ENCODE assay signal across 21 cellular contexts in the genomic region with DNA sequence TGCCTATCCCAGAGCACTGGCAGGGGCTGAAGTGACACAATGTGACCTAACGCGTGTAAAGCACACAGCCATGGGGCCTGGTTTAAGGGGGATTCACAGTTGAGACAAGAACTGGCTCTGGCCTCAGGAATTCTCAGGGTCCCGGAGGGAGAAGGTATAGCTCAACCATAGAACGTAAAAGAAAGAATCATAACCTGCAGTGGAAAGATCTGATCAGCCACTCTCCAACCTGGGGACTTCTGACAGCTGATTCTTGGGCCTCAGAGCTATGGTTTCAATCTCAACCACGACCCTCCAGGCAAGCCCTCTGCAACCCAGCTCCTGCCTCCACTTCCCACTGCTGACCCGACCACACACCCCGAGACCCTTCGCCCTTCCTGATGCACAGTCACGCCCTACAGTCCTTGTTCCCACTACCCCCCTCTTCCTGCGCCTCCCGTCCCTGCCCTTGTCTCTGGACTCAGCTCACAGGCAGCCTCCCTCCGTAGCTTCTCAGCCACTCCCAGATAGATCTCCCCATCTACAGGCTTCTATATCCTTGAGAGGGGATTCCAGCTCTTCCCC.
DNase-seq lines count a peak whose midpoint lies in the region; ATAC-seq, FAIRE-seq and TF ChIP-seq lines count a peak whose summit lies in the region.
"Had no signal": no experiment of that assay in that cellular context is flagged by ENCODE, and none has a peak within 500 bp of the region (broad histone marks: within the 10 kb centered on the region; RNA-seq: fewer than 3 reads in every experiment).

No MANE protein-coding gene starts in this region.

- H3K4me1 Mint-ChIP-seq in stimulated activated memory B cell treated with anti-CD40 and anti-IgM and Interleukin-4, amounts not matched to agents 10 μg/mL and 1 μg/mL and 100 μg/mL, for 72 hours = peaks cover 61% of the 10 kb centered on the region

- H3K9me2 ChIP-seq in DOHH2 (replicated peaks; ENCODE audit: control insufficient read depth, low read length) = no peaks in the 10 kb centered on the region

- H3K9me3 Mint-ChIP-seq in stimulated activated memory B cell treated with anti-CD40 and anti-IgM and Interleukin-4, amounts not matched to agents 10 μg/mL and 1 μg/mL and 100 μg/mL, for 72 hours = peaks cover 6% of the 10 kb centered on the region

- POLR2A ChIA-PET in GM12878 (lab: Charles Lee) = interaction anchor here (1.2 to 1.6 kb wide), 3 partner anchors 11 to 245 kb away, joined by 3 to 5 read pairs (median 4); partner anchors contain the start of gene BUB3

- H2AFZ ChIP-seq in KMS-11 (ENCODE audit: low read depth) (peak overlapping the region; percentile 56; the same call in 1 of the 2 replicates), GM12878 (ENCODE audit: control insufficient read depth, low read depth, low read length) (no peak overlapping the region)

- TF ChIP-seq EP300 in GM12878 (IDR thresholded peaks at IDR 0.05; ENCODE audit: borderline replicate concordance in 1 of 2, control insufficient read depth in 1 of 2, low read depth in 2 of 2, low read length in 2 of 2) = no peak
- no peak for TF ChIP-seq EP300 in gastroesophageal sphincter (IDR thresholded peaks at IDR 0.05)

- H4K20me1 ChIP-seq in DOHH2 (ENCODE audit: control insufficient read depth, insufficient read depth, low read depth, low read length) = no peaks in the 10 kb centered on the region
- no peaks in the 10 kb centered on the region for H4K20me1 ChIP-seq in KMS-11 (ENCODE audit: insufficient read depth)
- H4K20me1 ChIP-seq in GM12878 (ENCODE audit: control insufficient read depth, insufficient read depth) = no peaks in the 10 kb centered on the region

- no peak for TF ChIP-seq RAD21 in GM12878 (IDR thresholded peaks at IDR 0.05; ENCODE audit: insufficient read depth, low read depth, low read length)

- H3K4me3 Mint-ChIP-seq in stimulated activated memory B cell treated with anti-CD40 and anti-IgM and Interleukin-4, amounts not matched to agents 10 μg/mL and 1 μg/mL and 100 μg/mL, for 72 hours = no peak overlapping the region
- H3K4me3 Mint-ChIP-seq: CD4-positive, alpha-beta T cell had no signal

- no peak overlapping the region for H3K4me3 ChIP-seq in DOHH2 (ENCODE audit: low read length)
- no peak overlapping the region for H3K4me3 ChIP-seq in KMS-11 (IDR thresholded peaks at IDR 0.05; ENCODE audit: insufficient read depth, low read depth, low read length)
- no peak overlapping the region for H3K4me3 ChIP-seq in GM12878
- no peak overlapping the region for H3K4me3 ChIP-seq in gastroesophageal sphincter
- H3K4me3 ChIP-seq: A549, MG63, SJSA1 had no signal

- H3K9me3 ChIP-seq in DOHH2 (ENCODE audit: control insufficient read depth, insufficient read depth, low read length) (peaks cover 26% of the 10 kb centered on the region), GM12878 (replicated peaks; ENCODE audit: control insufficient read depth, insufficient read depth, low read length) (peaks cover 22% of the 10 kb centered on the region), gastroesophageal sphincter (peaks cover 0 to 14% (median 0%) of the 10 kb centered on the region in 3 donors)
- H3K9me3 ChIP-seq: A549, BE2C, SJSA1 had no signal

- SMC1A ChIA-PET in GM12878 (lab: Charles Lee; ENCODE audit: uncharacterized antibody, unreplicated experiment) = interaction anchor here (0.5 to 3.6 kb wide), 13 partner anchors 10 to 436 kb away, joined by 3 to 16 read pairs (median 3); no protein-coding TSS in a partner anchor

- RAD21 ChIA-PET in GM12878 (lab: Charles Lee; ENCODE audit: unreplicated experiment) = interaction anchor here (0.5 to 2.2 kb wide), 5 partner anchors 10 to 1572 kb away, joined by 3 to 17 read pairs (median 3); no protein-coding TSS in a partner anchor

- ATAC-seq in GM12878 = peak; percentile 5; the same call in 2 of the 3 replicates
- ATAC-seq in stimulated activated memory B cell treated with anti-CD40 and anti-IgM and Interleukin-4, amounts not matched to agents 10 μg/mL and 1 μg/mL and 100 μg/mL, for 72 hours = no peak
- ATAC-seq in gastroesophageal sphincter = no peak
- no peak for ATAC-seq in HG03469 (IDR thresholded peaks at IDR 0.05; ENCODE audit: unreplicated experiment)
- ATAC-seq: A549 had no signal

- intact Hi-C loops in GM12878 (cut with micrococcal nuclease; ENCODE audit: unreplicated experiment) = loop anchor here (5.0 kb wide), 1 partner anchor 823 kb away; no protein-coding TSS in a partner anchor

- TF ChIP-seq CTCF in DOHH2 (IDR thresholded peaks at IDR 0.05; ENCODE audit: low read depth, low read length, poor library complexity, severe bottlenecking) (no peak), KMS-11 (conservative IDR thresholded peaks at IDR 0.05; ENCODE audit: low read depth, low read length) (no peak), GM12878 (IDR thresholded peaks at IDR 0.05 in 2 of 3, conservative IDR thresholded peaks at IDR 0.05 in 1 of 3; ENCODE audit: control insufficient read depth in 2 of 3, extremely low read depth in 1 of 3, insufficient read depth in 1 of 3, low read depth in 3 of 3, low read length in 3 of 3) (no peak), gastroesophageal sphincter (IDR thresholded peaks at IDR 0.05) (no peak)

- WGBS in GM12878 (ENCODE audit: insufficient coverage, insufficient replicate concordance, low lambda C conversion rate, missing lambda C conversion rate) = 25% methylated on average over 12 of the region's 12 CpGs
- 92 to 93% methylated on average over 7 to 10 of the region's 12 CpGs for WGBS in gastroesophageal sphincter (ENCODE audit: low coverage in 1 of 2), 2 donors

- H3K36me3 ChIP-seq in DOHH2 (ENCODE audit: control insufficient read depth, low read length) (peaks cover 11% of the 10 kb centered on the region), KMS-11 (ENCODE audit: insufficient read depth) (no peaks in the 10 kb centered on the region), GM12878 (ENCODE audit: control insufficient read depth in 2 of 2, insufficient read depth in 2 of 2, low read length in 1 of 2) (no peaks in the 10 kb centered on the region), gastroesophageal sphincter (no peaks in the 10 kb centered on the region)
- H3K36me3 ChIP-seq: BE2C, MG63, SJSA1 had no signal

- H3K27ac Mint-ChIP-seq in stimulated activated memory B cell treated with anti-CD40 and anti-IgM and Interleukin-4, amounts not matched to agents 10 μg/mL and 1 μg/mL and 100 μg/mL, for 72 hours = peak overlapping the region; percentile 73
- H3K27ac Mint-ChIP-seq: CD4-positive, alpha-beta T cell had no signal

- peaks cover 72% of the 10 kb centered on the region for H3K4me1 ChIP-seq in DOHH2 (ENCODE audit: control insufficient read depth, low read length)
- H3K4me1 ChIP-seq in KMS-11 (ENCODE audit: low read depth, poor library complexity, severe bottlenecking) = peaks cover 95% of the 10 kb centered on the region
- peaks cover 86% of the 10 kb centered on the region for H3K4me1 ChIP-seq in GM12878 (ENCODE audit: control insufficient read depth, insufficient read depth, low read length)
- H3K4me1 ChIP-seq in gastroesophageal sphincter = no peaks in the 10 kb centered on the region
- H3K4me1 ChIP-seq: A549, BE2C, SJSA1 had no signal

- DNase-seq in GM12878 (ENCODE audit: low read depth, low spot score) = no peak
- no peak for DNase-seq in NCI-H82 (lab: John Stamatoyannopoulos, UW)
- DNase-seq: BE2C; CD4-positive, alpha-beta T cell; COR-L47; DMS79; MG63; NCI-H1092; NCI-H1436; NCI-H187 treated with DMSO at 0.1 percent for 48 hours; NCI-H2107; NCI-H69; NK-92 treated with Interleukin-12 subunit alpha and Interleukin-12 subunit beta, amount 100 ng/mL, for 24 hours had no signal

- peaks cover 13% of the 10 kb centered on the region for H3F3A ChIP-seq in DOHH2 (ENCODE audit: control insufficient read depth, insufficient read depth)

- H3K27ac ChIP-seq in DOHH2 (ENCODE audit: low read depth, low read length) = 0 out of 2 replicates have a peak overlapping the region, but pooled peaks have one; percentile 2
- H3K27ac ChIP-seq in KMS-11 = peak overlapping the region; percentile 100
- H3K27ac ChIP-seq in GM12878 (ENCODE audit: control insufficient read depth, insufficient read depth) = peak overlapping the region; percentile 97
- H3K27ac ChIP-seq in gastroesophageal sphincter = no peak overlapping the region
- H3K27ac ChIP-seq: A549, SJSA1 had no signal

- in situ Hi-C loops in GM12878 (cut with MboI) = loop anchor here (10.0 kb wide), 2 partner anchors 885 to 1325 kb away; no protein-coding TSS in a partner anchor

- CTCF ChIA-PET in GM12878 (lab: Yijun Ruan, JAX) = interaction anchor here (0.7 to 2.3 kb wide), 4 partner anchors 19 to 361 kb away, joined by 3 to 7 read pairs (median 3); no protein-coding TSS in a partner anchor

- H3K27me3 Mint-ChIP-seq in stimulated activated memory B cell treated with anti-CD40 and anti-IgM and Interleukin-4, amounts not matched to agents 10 μg/mL and 1 μg/mL and 100 μg/mL, for 72 hours = no peaks in the 10 kb centered on the region
- H3K27me3 Mint-ChIP-seq: CD4-positive, alpha-beta T cell had no signal

- TF ChIP-seq POLR2A in GM12878 (IDR thresholded peaks at IDR 0.05; ENCODE audit: low read depth, low read length) (no peak), gastroesophageal sphincter (IDR thresholded peaks at IDR 0.05) (no peak)

- no peak for FAIRE-seq in GM12878 (lab: Jason Lieb, UNC)
- FAIRE-seq: A549, RCC 7860 had no signal

- H3K36me3 Mint-ChIP-seq in stimulated activated memory B cell treated with anti-CD40 and anti-IgM and Interleukin-4, amounts not matched to agents 10 μg/mL and 1 μg/mL and 100 μg/mL, for 72 hours = peaks cover 7% of the 10 kb centered on the region

- no peaks in the 10 kb centered on the region for H3K27me3 ChIP-seq in DOHH2 (ENCODE audit: control insufficient read depth, low read length)
- no peaks in the 10 kb centered on the region for H3K27me3 ChIP-seq in KMS-11 (ENCODE audit: insufficient read depth, low read depth)
- no peaks in the 10 kb centered on the region for H3K27me3 ChIP-seq in GM12878 (replicated peaks in 1 of 2; ENCODE audit: control insufficient read depth in 2 of 2, insufficient read depth in 2 of 2, low read length in 1 of 2)
- H3K27me3 ChIP-seq in gastroesophageal sphincter = no peaks in the 10 kb centered on the region
- H3K27me3 ChIP-seq: BE2C, MG63, SJSA1 had no signal

- H3K9ac ChIP-seq in KMS-11 (peak overlapping the region; percentile 76), GM12878 (ENCODE audit: control insufficient read depth, insufficient read depth, low read length) (peak overlapping the region; percentile 70)

- peak overlapping the region; percentile 10; the same call in 1 of the 2 replicates for H3K4me2 ChIP-seq in DOHH2 (ENCODE audit: low read length)
- peak overlapping the region; percentile 81 for H3K4me2 ChIP-seq in KMS-11
- H3K4me2 ChIP-seq in GM12878 (ENCODE audit: control insufficient read depth, insufficient read depth) = peak overlapping the region; percentile 75
- H3K4me2 ChIP-seq: A549 had no signal

- H3K79me2 ChIP-seq in DOHH2 (ENCODE audit: control insufficient read depth, low read length) = no peaks in the 10 kb centered on the region
- no peaks in the 10 kb centered on the region for H3K79me2 ChIP-seq in KMS-11 (ENCODE audit: insufficient read depth, low read depth)
- H3K79me2 ChIP-seq in GM12878 (ENCODE audit: control insufficient read depth, insufficient read depth, low read length) = no peaks in the 10 kb centered on the region

- BruUV-seq in GM12878 (replicated peaks; lab: Mats Ljungman, UMichigan) = no TSS peak

TF ChIP-seq in GM12878, 131 proteins besides CTCF, POLR2A, EP300 and RAD21 (continues in another document):
- peak; percentile 8; the same call in 1 of the 2 replicates for TF ChIP-seq PAX5 (IDR thresholded peaks at IDR 0.05; ENCODE audit: borderline replicate concordance, low read depth, low read length)

Comparison
In these comparisons a context has a peak if more than half of its experiments do, and no peak if none do; other contexts are left out.
1. H3K27ac ChIP-seq: peak in DOHH2 (single experiment), KMS-11 (single experiment) and GM12878 (single experiment); none in gastroesophageal sphincter (0 of 4).
2. H3K4me2 ChIP-seq: peak in every context shown above with its lines; median percentile 81 in KMS-11; 75 in GM12878; 10 in DOHH2.